ENCODE assay signal across 16 cellular contexts in the genomic region with DNA sequence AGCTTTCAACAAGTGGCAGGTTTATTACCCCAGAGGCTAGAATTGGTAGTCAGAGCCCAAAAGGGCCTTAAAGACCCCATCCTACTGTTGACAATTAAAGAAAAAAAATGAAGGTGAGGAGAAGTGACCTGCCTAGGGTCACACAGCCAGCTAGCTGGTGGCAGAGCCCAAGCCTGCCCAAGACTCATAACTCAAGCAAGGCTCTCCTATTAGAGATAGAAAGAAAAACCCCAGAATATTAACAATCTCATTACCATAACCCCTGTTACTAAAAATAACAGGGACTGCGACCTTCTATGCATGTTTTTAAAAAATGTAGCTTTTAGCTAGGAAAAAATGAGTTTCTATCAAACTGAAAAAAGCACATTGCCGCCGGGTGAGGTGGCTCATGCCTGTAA. TPM values are rescaled to one million over a fixed set of nuclear protein-coding genes. Genes with fewer than 3 reads are reported as not detected.
A peak's percentile ranks its signal among the peaks of the same experiment; 100 is the strongest.
DNase-seq lines count a peak whose midpoint lies in the region; ATAC-seq and TF ChIP-seq lines count a peak whose summit lies in the region.
"Had no signal": no experiment of that assay in that cellular context is flagged by ENCODE, and none has a peak within 500 bp of the region (broad histone marks: within the 10 kb centered on the region; RNA-seq: fewer than 3 reads in every experiment).

No MANE protein-coding gene starts in this region.

- dilution Hi-C loops in IMR-90 (cut with HindIII; ENCODE audit: low sequenced_read_pairs, unreplicated experiment) = no loop called here

- 0 out of 3 replicates have a peak overlapping the region, but pooled peaks have one; percentile 70 for H2BK15ac ChIP-seq in IMR-90 (ENCODE audit: low read depth, low read length)

- H3K27me3 ChIP-seq in IMR-90 (ENCODE audit: control insufficient read depth, insufficient read depth, low read length) = no peaks in the 10 kb centered on the region
- H3K27me3 ChIP-seq in gastrocnemius medialis = no peaks in the 10 kb centered on the region
- no peaks in the 10 kb centered on the region for H3K27me3 ChIP-seq in tibial artery

- H3K36me3 Mint-ChIP-seq in CD14-positive monocyte = peaks cover 13 to 49% of the 10 kb centered on the region in 2 donors

- H3K4me3 ChIP-seq in IMR-90 (ENCODE audit: insufficient read depth, low read depth, low read length) (no peak overlapping the region), gastrocnemius medialis (peak overlapping the region in 3 of 4 donors; percentile 4 to 8 (median 7)), tibial artery (no peak overlapping the region)

- H3K9me3 Mint-ChIP-seq in CD14-positive monocyte = no peaks in the 10 kb centered on the region
- H3K9me3 Mint-ChIP-seq: stimulated activated naive CD8-positive, alpha-beta T cell treated with anti-CD3 and anti-CD28 coated beads, Interleukin-15, Interleukin-2, amounts not matched to agents 100 ng/mL and 50 ng/mL, for 24 hours had no signal

- WGBS in IMR-90 (ENCODE audit: extremely low coverage in 2 of 2, insufficient read length in 1 of 2), 2 experiments = no CpG with 5 or more reads among the region's 3 CpGs

- H4K8ac ChIP-seq in IMR-90 (ENCODE audit: low read depth in 2 of 2, low read length in 2 of 2) = no peak overlapping the region; a peak in 1 of 4 replicates

- peak overlapping the region; percentile 50; the same call in 1 of the 2 replicates for H3K14ac ChIP-seq in IMR-90 (replicated peaks; ENCODE audit: low read depth, low read length)

- no peak overlapping the region for H3K18ac ChIP-seq in IMR-90 (ENCODE audit: low read depth, low read length)

- no peak for TF ChIP-seq RAD21 in IMR-90 (IDR thresholded peaks at IDR 0.05; ENCODE audit: low read length)

- in situ Hi-C loops in IMR-90 (cut with MboI; ENCODE audit: low sequenced_read_pairs) (no loop called here), gastrocnemius medialis (cut with MboI; ENCODE audit: low sequenced_read_pairs in 4 of 4) (no loop called here)

- no peak overlapping the region for H4K5ac ChIP-seq in IMR-90 (ENCODE audit: low read depth, low read length)

- TF ChIP-seq CTCF in CD14-positive monocyte (IDR thresholded peaks at IDR 0.05) (no peak), IMR-90 (conservative IDR thresholded peaks at IDR 0.05; ENCODE audit: low read depth, low read length) (no peak), gastrocnemius medialis (IDR thresholded peaks at IDR 0.05 in 4 of 5, conservative IDR thresholded peaks at IDR 0.05 in 1 of 5) (no peak), tibial artery (IDR thresholded peaks at IDR 0.05) (no peak)

- H4K20me1 ChIP-seq in IMR-90 (ENCODE audit: insufficient read depth, low read length) = peaks cover 79% of the 10 kb centered on the region

- H3K23ac ChIP-seq in IMR-90 (ENCODE audit: low read depth, low read length) = no peak overlapping the region; the same call in 1 of the 2 replicates

- H3K27ac ChIP-seq in IMR-90 (ENCODE audit: insufficient read depth, low read length) = no peak overlapping the region
- H3K27ac ChIP-seq in epithelial cell of prostate = peak overlapping the region; percentile 70
- peak overlapping the region; percentile 54 to 75 (median 70) for H3K27ac ChIP-seq in gastrocnemius medialis
- no peak overlapping the region for H3K27ac ChIP-seq in tibial artery

- no peak overlapping the region for H3K9ac ChIP-seq in IMR-90 (ENCODE audit: low read depth, low read length)

- H2BK5ac ChIP-seq in IMR-90 (ENCODE audit: low read depth, low read length, poor library complexity, severe bottlenecking) = no peak overlapping the region

- no peak overlapping the region for H2AFZ ChIP-seq in IMR-90 (replicated peaks; ENCODE audit: low read length, poor library complexity)

- H3K27me3 Mint-ChIP-seq in CD14-positive monocyte (ENCODE audit: low read depth in 3 of 3) = no peaks in the 10 kb centered on the region
- H3K27me3 Mint-ChIP-seq: stimulated activated naive CD8-positive, alpha-beta T cell treated with anti-CD3 and anti-CD28 coated beads, Interleukin-15, Interleukin-2, amounts not matched to agents 100 ng/mL and 50 ng/mL, for 24 hours had no signal

- no peak overlapping the region for H3K4me2 ChIP-seq in IMR-90 (ENCODE audit: low read depth, low read length)

- TF ChIP-seq POLR2A in IMR-90 (IDR thresholded peaks at IDR 0.05; ENCODE audit: low read depth, low read length) (no peak), gastrocnemius medialis (IDR thresholded peaks at IDR 0.05) (no peak)

- CTCF ChIA-PET in IMR-90 (lab: Yijun Ruan, JAX) = interaction anchor here (0.6 kb wide), 1 partner anchor 1067 kb away, joined by 3 read pairs; no protein-coding TSS in a partner anchor

- intact Hi-C loops in CD14-positive monocyte (cut with micrococcal nuclease) (no loop called here), IMR-90 (cut with micrococcal nuclease) (loop anchor here (10.0 kb wide), 1 partner anchor 388 kb away; no protein-coding TSS in a partner anchor), gastrocnemius medialis (cut with DNase I; ENCODE audit: low total_unique reads) (no loop called here), tibial artery (cut with DNase I; ENCODE audit: low total_unique reads) (no loop called here)

- H3K4me1 Mint-ChIP-seq in CD14-positive monocyte = peaks cover 65% of the 10 kb centered on the region

- H2AK9ac ChIP-seq in IMR-90 (replicated peaks; ENCODE audit: low read depth, low read length, poor library complexity) = no peak overlapping the region

- H3K9me3 ChIP-seq in IMR-90 (ENCODE audit: control insufficient read depth, insufficient read depth, low read length) (no peaks in the 10 kb centered on the region), gastrocnemius medialis (no peaks in the 10 kb centered on the region), tibial artery (no peaks in the 10 kb centered on the region)

- H3K9me1 ChIP-seq in IMR-90 (ENCODE audit: insufficient read depth, low read length) = peaks cover 58% of the 10 kb centered on the region

- H3K36me3 ChIP-seq in IMR-90 (ENCODE audit: control insufficient read depth, insufficient read depth, low read length) (peaks cover 9% of the 10 kb centered on the region), gastrocnemius medialis (no peaks in the 10 kb centered on the region), tibial artery (peaks cover 4 to 19% (median 7%) of the 10 kb centered on the region in 3 donors)

- no peak overlapping the region for H3K56ac ChIP-seq in IMR-90 (ENCODE audit: extremely low read depth, insufficient read depth, low read length)

- H3K4me3 Mint-ChIP-seq in CD14-positive monocyte = no peak overlapping the region
- H3K4me3 Mint-ChIP-seq: stimulated activated naive CD8-positive, alpha-beta T cell treated with anti-CD3 and anti-CD28 coated beads, Interleukin-15, Interleukin-2, amounts not matched to agents 100 ng/mL and 50 ng/mL, for 24 hours had no signal

- H2AK5ac ChIP-seq in IMR-90 (ENCODE audit: low read depth, low read length) = peak overlapping the region; percentile 46

- peak overlapping the region in 6 of 7 donors; percentile 63 to 94 (median 90) for H3K27ac Mint-ChIP-seq in CD14-positive monocyte

- no peak for ATAC-seq in IMR-90 (ENCODE audit: low read depth)
- no peak for ATAC-seq in gastrocnemius medialis
- no peak for ATAC-seq in HG02938 (IDR thresholded peaks at IDR 0.05; ENCODE audit: unreplicated experiment)
- no peak for ATAC-seq in HG02642 (IDR thresholded peaks at IDR 0.05; ENCODE audit: poor library complexity, unreplicated experiment)

- no TSS peak for BruUV-seq in IMR-90 (replicated peaks; lab: Mats Ljungman, UMichigan)

- peaks cover 34 to 92% of the 10 kb centered on the region in 2 experiments for H3K79me1 ChIP-seq in IMR-90 (ENCODE audit: low read depth in 1 of 2, low read length in 2 of 2)

- H3K4ac ChIP-seq in IMR-90 (ENCODE audit: low read depth, low read length) = peak overlapping the region; percentile 89; the same call in 1 of the 2 replicates

- POLR2A ChIA-PET in IMR-90 (lab: Charles Lee; ENCODE audit: unreplicated experiment) = no interaction called here

- DNase-seq in CD14-positive monocyte (ENCODE audit: low spot score) (no peak), IMR-90 (no peak), epithelial cell of prostate (ENCODE audit: low read depth, low spot score) (no peak), gastrocnemius medialis (no peak), tibial artery (no peak)
- DNase-seq: activated CD8-positive, alpha-beta memory T cell treated with anti-CD3 and anti-CD28 coated beads, Interleukin-2, amount 50 U/mL, for 4 hours; anterior cingulate cortex; COR-L47; effector memory CD4-positive, alpha-beta T cell; stimulated activated CD4-positive, alpha-beta T cell treated with anti-CD3 and anti-CD28 coated beads, Interleukin-4, amount 100 ng/mL, for 1 hour had no signal

- H2BK120ac ChIP-seq in IMR-90 (ENCODE audit: low read depth, low read length) = peak overlapping the region; percentile 28; the same call in 1 of the 2 replicates

- H2BK20ac ChIP-seq in IMR-90 (ENCODE audit: low read depth, low read length) = peak overlapping the region; percentile 40; the same call in 1 of the 2 replicates

- H4K91ac ChIP-seq in IMR-90 (ENCODE audit: insufficient read depth, low read depth, low read length) = no peak overlapping the region

- H3K4me1 ChIP-seq in IMR-90 (ENCODE audit: control insufficient read depth, insufficient read depth, low read length) (peaks cover 37% of the 10 kb centered on the region), gastrocnemius medialis (peaks cover 95 to 98% of the 10 kb centered on the region in 2 donors), tibial artery (peaks cover 0 to 69% (median 39%) of the 10 kb centered on the region in 4 donors)

RNA-seq across cellular contexts. Expression of gene HSPB9, which starts 14.0 kb away (rescaled TPM):
- polyA plus RNA-seq in CD14-positive monocyte (not detected), IMR-90 (2012; rRNA removed) (not detected in 2 replicates)
- total RNA-seq in IMR-90 (2012; rRNA removed) (not detected in 2 replicates), gastrocnemius medialis (not detected)
- not detected in 2 replicates for polyA plus RNA-seq in IMR-90 (2012; cell fraction: cytosol; rRNA removed)
- polyA plus RNA-seq in IMR-90 (2012; cell fraction: nucleus; rRNA removed; ENCODE audit: low replicate concordance) = 0.06 and 0.09 TPM in 2 replicates
- total RNA-seq: M059J; osteocyte; T-helper 2 cell treated with Interferon-gamma antibody and Interleukin-4, amounts not matched to agents 100 ng/mL and 5 ng/mL, for 36 hours had no signal

RNA-seq across cellular contexts. Expression of gene KAT2A, which starts 15.5 kb away (rescaled TPM):
- polyA plus RNA-seq in CD14-positive monocyte = 1 to 10 TPM; 1.9 to 2.0 TPM
- total RNA-seq in IMR-90 (2012; rRNA removed) = 5.3 and 6.3 TPM in 2 replicates
- 28.2 and 31.4 TPM in 2 replicates for polyA plus RNA-seq in IMR-90 (2012; rRNA removed)
- polyA plus RNA-seq in IMR-90 (2012; cell fraction: cytosol; rRNA removed) = 12.9 and 17.4 TPM in 2 replicates
- polyA plus RNA-seq in IMR-90 (2012; cell fraction: nucleus; rRNA removed; ENCODE audit: low replicate concordance) = 273 and 329 TPM in 2 replicates
- total RNA-seq in gastrocnemius medialis = 10 to 100 TPM in 1 of 4 donors, 1 to 10 TPM in 3; 1.8 to 15.0 (median 6.3) TPM

RNA-seq across cellular contexts. Expression of gene RAB5C, which starts 18.1 kb away (rescaled TPM):
- polyA plus RNA-seq in CD14-positive monocyte (100 to 1,000 TPM; 165 to 171 TPM), IMR-90 (2012; rRNA removed) (277 and 312 TPM in 2 replicates)
- total RNA-seq in IMR-90 (2012; rRNA removed) (112 and 126 TPM in 2 replicates), gastrocnemius medialis (10 to 100 TPM; 33.0 to 42.5 (median 37.6) TPM)
- polyA plus RNA-seq in IMR-90 (2012; cell fraction: cytosol; rRNA removed) = 208 and 308 TPM in 2 replicates
- 135 and 149 TPM in 2 replicates for polyA plus RNA-seq in IMR-90 (2012; cell fraction: nucleus; rRNA removed; ENCODE audit: low replicate concordance)

RNA-seq across cellular contexts. Expression of gene DHX58, which starts 24.1 kb away (rescaled TPM):
- polyA plus RNA-seq in CD14-positive monocyte = 10 to 100 TPM; 13.2 to 16.0 TPM
- 1.1 and 1.4 TPM in 2 replicates for total RNA-seq in IMR-90 (2012; rRNA removed)
- 1.9 and 2.8 TPM in 2 replicates for polyA plus RNA-seq in IMR-90 (2012; rRNA removed)
- polyA plus RNA-seq in IMR-90 (2012; cell fraction: cytosol; rRNA removed) = 1.9 and 2.5 TPM in 2 replicates
- polyA plus RNA-seq in IMR-90 (2012; cell fraction: nucleus; rRNA removed; ENCODE audit: low replicate concordance) = 14.8 and 19.4 TPM in 2 replicates
- total RNA-seq in gastrocnemius medialis = 1 to 10 TPM; 1.1 to 4.4 (median 3.1) TPM

RNA-seq across cellular contexts. Expression of gene ZNF385C, which starts 38.4 kb away (rescaled TPM):
- polyA plus RNA-seq in CD14-positive monocyte (under 1 TPM in 1 of 2 donors, not detected in 1; 0.09 TPM), IMR-90 (2012; rRNA removed) (not detected in 2 replicates)
- total RNA-seq in IMR-90 (2012; rRNA removed) (not detected in 2 replicates), gastrocnemius medialis (under 1 TPM in 2 of 4 donors, not detected in 2; 0.26 to 0.78 TPM)
- polyA plus RNA-seq in IMR-90 (2012; cell fraction: cytosol; rRNA removed) = not detected in 2 replicates
- not detected in 2 replicates for polyA plus RNA-seq in IMR-90 (2012; cell fraction: nucleus; rRNA removed; ENCODE audit: low replicate concordance)
- total RNA-seq: M059J; T-helper 2 cell treated with Interferon-gamma antibody and Interleukin-4, amounts not matched to agents 100 ng/mL and 5 ng/mL, for 36 hours had no signal

Comparison
In these comparisons a context has a peak if more than half of its experiments do, and no peak if none do; other contexts are left out.
1. H3K27ac ChIP-seq: peak in epithelial cell of prostate (single experiment) and gastrocnemius medialis (4 of 4); none in IMR-90 (single experiment) and tibial artery (0 of 2).
2. H3K4me3 ChIP-seq: peak in gastrocnemius medialis (3 of 4); none in IMR-90 (single experiment) and tibial artery (0 of 2).